ENCODE assay signal across 22 cellular contexts in the genomic region with DNA sequence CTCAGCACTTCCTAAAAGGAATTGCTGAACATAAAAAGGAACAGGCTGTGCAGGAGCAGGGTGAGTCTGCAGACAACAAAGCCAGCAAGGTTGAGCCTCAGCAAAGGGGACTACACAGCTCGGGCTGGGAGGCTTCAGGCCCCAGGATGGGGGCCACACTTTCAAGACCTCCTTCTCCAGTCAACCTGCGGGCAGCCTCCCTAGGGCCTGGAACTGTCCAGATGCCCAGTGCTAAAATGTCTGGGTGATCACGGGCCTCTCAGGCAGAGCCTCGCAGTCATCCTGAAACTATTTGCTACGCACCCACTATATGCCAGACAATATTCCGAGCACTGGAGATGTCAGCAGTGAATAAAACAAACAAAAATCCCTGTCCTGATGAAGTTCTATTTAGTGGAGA. TPM values are rescaled to one million over a fixed set of nuclear protein-coding genes. Genes with fewer than 3 reads are reported as not detected.
DNase-seq lines count a peak whose midpoint lies in the region; ATAC-seq, FAIRE-seq and TF ChIP-seq lines count a peak whose summit lies in the region.
"Had no signal": no experiment of that assay in that cellular context is flagged by ENCODE, and none has a peak within 500 bp of the region (broad histone marks: within the 10 kb centered on the region; RNA-seq: fewer than 3 reads in every experiment).

No MANE protein-coding gene starts in this region.

- in situ Hi-C loops in HepG2 (cut with HindIII; ENCODE audit: extremely low pct_ligation_motif_present, low pct_unique_long_range_greater_than_20kb): no loop called here

- no peaks in the 10 kb centered on the region for H3K79me2 ChIP-seq in HepG2 (ENCODE audit: insufficient read depth, low read length)

- H3K27me3 ChIP-seq in HepG2 (ENCODE audit: control insufficient read depth in 1 of 2, insufficient read depth in 2 of 2, low read length in 2 of 2) (peaks cover 11 to 55% of the 10 kb centered on the region in 2 experiments), right lobe of liver (peaks cover 4 to 16% of the 10 kb centered on the region in 2 donors), MG63 (peaks cover 35% of the 10 kb centered on the region)

- POLR2A ChIA-PET in HepG2 (lab: Yijun Ruan, JAX): no interaction called here

- peaks cover 3% of the 10 kb centered on the region for H3K36me3 Mint-ChIP-seq in type B pancreatic cell

- H4K20me1 ChIP-seq in HepG2 (ENCODE audit: insufficient read depth, low read length): peaks cover 7% of the 10 kb centered on the region; the same call in 1 of the 2 replicates

- intact Hi-C loops in HepG2 (cut with micrococcal nuclease; ENCODE audit: unreplicated experiment) (no loop called here), right lobe of liver (cut with DNase I) (no loop called here)

- peaks cover 5% of the 10 kb centered on the region; the same call in 1 of the 2 replicates for H3K4me1 ChIP-seq in HepG2 (ENCODE audit: insufficient read depth, low read length)
- peaks cover 0 to 15% (median 0%) of the 10 kb centered on the region in 4 donors for H3K4me1 ChIP-seq in right lobe of liver

- H3K4me3 Mint-ChIP-seq in type B pancreatic cell: no peak overlapping the region
- H3K4me3 Mint-ChIP-seq: dendritic cell treated with granulocyte-macrophage colony-stimulating factor and Interleukin-4, amounts not matched to agents 40 ng/mL and 50 ng/mL, for 4 days had no signal

- H3K4me1 Mint-ChIP-seq in type B pancreatic cell (ENCODE audit: unreplicated experiment): peaks cover 5% of the 10 kb centered on the region

- no TSS peak for BruUV-seq in HepG2 (replicated peaks; lab: Mats Ljungman, UMichigan)

- TF ChIP-seq EP300 in HepG2 (IDR thresholded peaks at IDR 0.05; ENCODE audit: low read depth in 2 of 2, low read length in 2 of 2) (no peak), HepG2 (CRISPR knock-in tag; IDR thresholded peaks at IDR 0.05; ENCODE audit: borderline replicate concordance) (no peak)

- DNase-seq in HepG2 (ENCODE audit: low spot score): no peak
- no peak for DNase-seq in right lobe of liver
- DNase-seq in epidermal melanocyte (ENCODE audit: insufficient read length, low spot score): peak; percentile 15
- DNase-seq in MG63: no peak
- no peak for DNase-seq in type B pancreatic cell (ENCODE audit: extremely low spot score, unreplicated experiment)
- DNase-seq in stimulated activated CD4-positive, alpha-beta T cell treated with anti-CD3 and anti-CD28 coated beads, Interleukin-1b, Interleukin-23, amount 100 ng/mL, for 48 hours: no peak
- DNase-seq in NCI-H526 (lab: John Stamatoyannopoulos, UW): no peak
- DNase-seq: activated CD8-positive, alpha-beta memory T cell treated with anti-CD3 and anti-CD28 coated beads, Interleukin-2, amount 50 U/mL, for 4 hours; activated effector memory CD4-positive, alpha-beta T cell treated with anti-CD3 and anti-CD28 coated beads, Interleukin-2, amount 50 U/mL, for 16 hours; hippocampal formation; MM.1S; occipital lobe had no signal

- CTCF ChIA-PET in HepG2 (lab: Yijun Ruan, JAX; ENCODE audit: low intra/inter-chr PET ratio, low total read pairs): no interaction called here

- H3K9ac ChIP-seq in HepG2 (ENCODE audit: insufficient read depth, low read depth, low read length): no peak overlapping the region

- FAIRE-seq in HepG2 (lab: Jason Lieb, UNC): no peak

- no peak overlapping the region for H3K4me3 ChIP-seq in HepG2 (replicated peaks in 1 of 3; ENCODE audit: insufficient read depth in 1 of 3, low read depth in 2 of 3, low read length in 3 of 3)
- no peak overlapping the region for H3K4me3 ChIP-seq in right lobe of liver
- no peak overlapping the region for H3K4me3 ChIP-seq in MG63
- H3K4me3 ChIP-seq: cardiac muscle cell, spleen had no signal

- TF ChIP-seq RAD21 in HepG2 (CRISPR knock-in tag; IDR thresholded peaks at IDR 0.05): no peak

- H3K27ac ChIP-seq in HepG2 (ENCODE audit: extremely low read length, insufficient read depth, low read length): no peak overlapping the region
- H3K27ac ChIP-seq in right lobe of liver: no peak overlapping the region
- H3K27ac ChIP-seq: cardiac muscle cell, spleen had no signal

- H2AFZ ChIP-seq in HepG2 (ENCODE audit: low read length): no peak overlapping the region

- 26% methylated on average over 5 of the region's 6 CpGs for WGBS in HepG2 (ENCODE audit: low lambda C conversion rate)
- WGBS in right lobe of liver (ENCODE audit: insufficient coverage, low coverage, low lambda C conversion rate, missing lambda C conversion rate): 65% methylated on average over 4 of the region's 6 CpGs

- H3K9me3 ChIP-seq in HepG2 (ENCODE audit: low read length) (no peaks in the 10 kb centered on the region), right lobe of liver (no peaks in the 10 kb centered on the region), MG63 (no peaks in the 10 kb centered on the region)

- no peak for ATAC-seq in HepG2
- ATAC-seq in right lobe of liver: no peak

- no peak overlapping the region for H3K27ac Mint-ChIP-seq in type B pancreatic cell
- H3K27ac Mint-ChIP-seq: dendritic cell treated with granulocyte-macrophage colony-stimulating factor and Interleukin-4, amounts not matched to agents 40 ng/mL and 50 ng/mL, for 4 days had no signal

- H3K36me3 ChIP-seq in HepG2 (replicated peaks in 1 of 2; ENCODE audit: control insufficient read depth in 1 of 2, insufficient read depth in 2 of 2, low read length in 2 of 2) (no peaks in the 10 kb centered on the region), right lobe of liver (no peaks in the 10 kb centered on the region), MG63 (no peaks in the 10 kb centered on the region)
- H3K36me3 ChIP-seq: cardiac muscle cell, spleen had no signal

- TF ChIP-seq POLR2A in HepG2 (IDR thresholded peaks at IDR 0.05; ENCODE audit: insufficient read depth in 1 of 2, low read depth in 2 of 2, low read length in 2 of 2) (no peak), right lobe of liver (IDR thresholded peaks at IDR 0.05) (no peak)

- TF ChIP-seq CTCF in HepG2 (CRISPR knock-in tag; IDR thresholded peaks at IDR 0.05) (no peak), right lobe of liver (IDR thresholded peaks at IDR 0.05) (no peak), type B pancreatic cell (conservative IDR thresholded peaks at IDR 0.05) (no peak)

- peaks cover 78% of the 10 kb centered on the region for H3K27me3 Mint-ChIP-seq in type B pancreatic cell

- H3K9me3 Mint-ChIP-seq in type B pancreatic cell: no peaks in the 10 kb centered on the region
- H3K9me3 Mint-ChIP-seq: dendritic cell treated with granulocyte-macrophage colony-stimulating factor and Interleukin-4, amounts not matched to agents 40 ng/mL and 50 ng/mL, for 4 days had no signal

- H3K4me2 ChIP-seq in HepG2 (ENCODE audit: low read depth, low read length): no peak overlapping the region

RNA-seq across cellular contexts. Expression of a gene that starts 3.9 kb away (rescaled TPM):
- not detected in 2 replicates for total RNA-seq in HepG2 (2016; rRNA removed; fragmentation: Illumina TruSeq; extraction: Trizol)
- not detected in 2 replicates for total RNA-seq in HepG2 (2016; cell fraction: cytosol; rRNA removed; fragmentation: Illumina TruSeq; extraction: Trizol; ENCODE audit: low read depth)
- total RNA-seq in HepG2 (2016; cell fraction: insoluble cytoplasmic fraction; rRNA removed; fragmentation: Illumina TruSeq; extraction: Trizol): not detected in 2 replicates
- not detected in 2 replicates for total RNA-seq in HepG2 (2016; cell fraction: membrane; rRNA removed; fragmentation: Illumina TruSeq; extraction: Trizol)
- not detected in 2 replicates for total RNA-seq in HepG2 (2016; cell fraction: nucleus; rRNA removed; fragmentation: Illumina TruSeq; extraction: Trizol)
- polyA plus RNA-seq in HepG2 (2011; rRNA removed): not detected in 2 replicates
- not detected in 2 replicates for polyA plus RNA-seq in HepG2 (2011; cell fraction: cytosol; rRNA removed)
- polyA plus RNA-seq in HepG2 (2011; cell fraction: nucleus; rRNA removed): not detected in 2 replicates
- polyA plus RNA-seq in HepG2 (2012): not detected in 2 replicates
- polyA plus RNA-seq in HepG2 (2016; cell fraction: cytosol; fragmentation: Illumina TruSeq; extraction: Trizol; ENCODE audit: low read depth): not detected in 2 replicates
- not detected in 2 replicates for polyA plus RNA-seq in HepG2 (2016; cell fraction: insoluble cytoplasmic fraction; fragmentation: Illumina TruSeq; extraction: Trizol; ENCODE audit: low read depth)
- polyA plus RNA-seq in HepG2 (2016; cell fraction: membrane; fragmentation: Illumina TruSeq; extraction: Trizol; ENCODE audit: low read depth): not detected in 2 replicates
- not detected in 2 replicates for polyA plus RNA-seq in HepG2 (2016; cell fraction: nucleus; fragmentation: Illumina TruSeq; extraction: Trizol; ENCODE audit: insufficient read depth, low read depth)
- polyA minus RNA-seq in HepG2 (2011; rRNA and poly(A)+ RNA removed; ENCODE audit: low replicate concordance): 0.12 TPM in 1 of 2 replicates, not detected in the other
- polyA minus RNA-seq in HepG2 (2011; cell fraction: cytosol; rRNA and poly(A)+ RNA removed): not detected in 2 replicates
- not detected in 2 replicates for polyA minus RNA-seq in HepG2 (2011; cell fraction: nucleus; rRNA and poly(A)+ RNA removed)
- under 1 TPM in 5 of 6 experiments, not detected in 1; 0.06 to 0.40 (median 0.09) TPM for total RNA-seq in right lobe of liver
- not detected for polyA plus RNA-seq in PFSK-1 (2012; ENCODE audit: insufficient read length, low read depth)
- not detected in 2 replicates for total RNA-seq in MG63 (2014; rRNA removed; shearing (Covaris generic); ENCODE audit: low replicate concordance)
- total RNA-seq in type B pancreatic cell (ENCODE audit: low replicate concordance): 1.3 and 2.9 TPM in 2 replicates

RNA-seq across cellular contexts. Expression of a gene that starts 37.7 kb away (rescaled TPM):
- total RNA-seq in HepG2 (2016; rRNA removed; fragmentation: Illumina TruSeq; extraction: Trizol) (not detected in 2 replicates), right lobe of liver (under 1 TPM in 2 of 6 experiments, not detected in 4; 0.35 to 0.37 TPM), type B pancreatic cell (ENCODE audit: low replicate concordance) (not detected in 2 replicates)
- not detected in 2 replicates for total RNA-seq in HepG2 (2016; cell fraction: cytosol; rRNA removed; fragmentation: Illumina TruSeq; extraction: Trizol; ENCODE audit: low read depth)
- total RNA-seq in HepG2 (2016; cell fraction: insoluble cytoplasmic fraction; rRNA removed; fragmentation: Illumina TruSeq; extraction: Trizol): not detected in 2 replicates
- not detected in 2 replicates for total RNA-seq in HepG2 (2016; cell fraction: membrane; rRNA removed; fragmentation: Illumina TruSeq; extraction: Trizol)
- not detected in 2 replicates for total RNA-seq in HepG2 (2016; cell fraction: nucleus; rRNA removed; fragmentation: Illumina TruSeq; extraction: Trizol)
- not detected in 2 replicates for polyA plus RNA-seq in HepG2 (2011; rRNA removed)
- not detected in 2 replicates for polyA plus RNA-seq in HepG2 (2011; cell fraction: cytosol; rRNA removed)
- not detected in 2 replicates for polyA plus RNA-seq in HepG2 (2011; cell fraction: nucleus; rRNA removed)
- polyA plus RNA-seq in HepG2 (2012): not detected in 2 replicates
- not detected in 2 replicates for polyA plus RNA-seq in HepG2 (2016; cell fraction: cytosol; fragmentation: Illumina TruSeq; extraction: Trizol; ENCODE audit: low read depth)
- not detected in 2 replicates for polyA plus RNA-seq in HepG2 (2016; cell fraction: insoluble cytoplasmic fraction; fragmentation: Illumina TruSeq; extraction: Trizol; ENCODE audit: low read depth)
- polyA plus RNA-seq in HepG2 (2016; cell fraction: membrane; fragmentation: Illumina TruSeq; extraction: Trizol; ENCODE audit: low read depth): not detected in 2 replicates
- polyA plus RNA-seq in HepG2 (2016; cell fraction: nucleus; fragmentation: Illumina TruSeq; extraction: Trizol; ENCODE audit: insufficient read depth, low read depth): not detected in 2 replicates
- polyA minus RNA-seq in HepG2 (2011; rRNA and poly(A)+ RNA removed; ENCODE audit: low replicate concordance): not detected in 2 replicates
- polyA minus RNA-seq in HepG2 (2011; cell fraction: cytosol; rRNA and poly(A)+ RNA removed): not detected in 2 replicates
- not detected in 2 replicates for polyA minus RNA-seq in HepG2 (2011; cell fraction: nucleus; rRNA and poly(A)+ RNA removed)
- polyA plus RNA-seq in PFSK-1 (2012; ENCODE audit: insufficient read length, low read depth): not detected
- not detected in 2 replicates for total RNA-seq in MG63 (2014; rRNA removed; shearing (Covaris generic); ENCODE audit: low replicate concordance)
- total RNA-seq: A673; cardiac muscle cell; epithelial cell of proximal tubule; kidney epithelial cell; occipital lobe; renal cortical epithelial cell; T-helper 1 cell treated with Interleukin-12 subunit alpha and Interleukin-12 subunit beta and Interleukin-4 antibody, amounts not matched to agents 30 ng/mL and 1 ng/mL, for 36 hours; urinary bladder had no signal
- polyA plus RNA-seq: cardiac muscle cell, urinary bladder had no signal
